8 cellular contexts compared by ENCODE assay signal in genomic region chr16:2907089-2907735, GRCh38. TPM values are rescaled to one million over a fixed set of nuclear protein-coding genes. Genes with fewer than 3 reads are reported as not detected.
A peak's percentile ranks its signal among the peaks of the same experiment; 100 is the strongest.
DNase-seq lines count a peak whose midpoint lies in the region; ATAC-seq and TF ChIP-seq lines count a peak whose summit lies in the region.
"Not testable (repeated sequence)": the region's sequence is repeated elsewhere in the genome, so short reads cannot be mapped to it uniquely, and the experiment has no call there.

No MANE protein-coding gene starts in this region.

- peaks cover 17% of the 10 kb centered on the region for H3K27me3 Mint-ChIP-seq in endodermal cell (ENCODE audit: insufficient read depth)

- not testable (repeated sequence) for H3K27me3 ChIP-seq in endodermal cell (ENCODE audit: control insufficient read depth, insufficient read depth, low read length, poor library complexity, severe bottlenecking); gastrocnemius medialis

- not testable (repeated sequence) for H3K4me3 Mint-ChIP-seq in endodermal cell

- not testable (repeated sequence) for H3K4me3 ChIP-seq in endodermal cell (ENCODE audit: low read length); gastrocnemius medialis

- not testable (repeated sequence) for H3K36me3 ChIP-seq in endodermal cell (ENCODE audit: control insufficient read depth, insufficient read depth, low read length); gastrocnemius medialis

- not testable (repeated sequence) for H3K4me1 Mint-ChIP-seq in endodermal cell

- not testable (repeated sequence) for H3K27ac Mint-ChIP-seq in endodermal cell

- not testable (repeated sequence) for H3K9me3 ChIP-seq in endodermal cell (ENCODE audit: control insufficient read depth, low read length); gastrocnemius medialis

- not testable (repeated sequence) for H3K36me3 Mint-ChIP-seq in endodermal cell (ENCODE audit: low read depth)

- not testable (repeated sequence) for H3K4me1 ChIP-seq in endodermal cell (ENCODE audit: control insufficient read depth, insufficient read depth, low read length)
- H3K4me1 ChIP-seq in gastrocnemius medialis: peaks cover 11 to 14% of the 10 kb centered on the region in 2 donors

- TF ChIP-seq POLR2A in gastrocnemius medialis (IDR thresholded peaks at IDR 0.05): not testable (repeated sequence)

- intact Hi-C loops in gastrocnemius medialis (cut with DNase I; ENCODE audit: low total_unique reads): not testable (repeated sequence)

- H3K9me3 Mint-ChIP-seq in endodermal cell: peaks cover 12% of the 10 kb centered on the region

- 29 to 46% methylated on average over 6 to 12 of the region's 16 CpGs for WGBS in endodermal cell (ENCODE audit: insufficient coverage in 1 of 2, insufficient read length in 1 of 2), 2 experiments

- in situ Hi-C loops in ACHN (cut with HindIII; ENCODE audit: low pct_ligation_motif_present, low pct_unique_long_range_greater_than_20kb, low sequenced_read_pairs); gastrocnemius medialis (cut with MboI; ENCODE audit: low sequenced_read_pairs in 4 of 4): not testable (repeated sequence)

- not testable (repeated sequence) for H3K9ac ChIP-seq in endodermal cell (ENCODE audit: extremely low read depth, low read length, poor library complexity, severe bottlenecking)

- not testable (repeated sequence) for ATAC-seq in gastrocnemius medialis

- TF ChIP-seq CTCF in GM12874 (IDR thresholded peaks at IDR 0.05; ENCODE audit: insufficient read depth, low read depth, low read length) (peak; percentile 60), endodermal cell (conservative IDR thresholded peaks at IDR 0.05) (peak; percentile 75), gastrocnemius medialis (IDR thresholded peaks at IDR 0.05 in 4 of 5, conservative IDR thresholded peaks at IDR 0.05 in 1 of 5) (peak; percentile 59 to 82 (median 73))

- H3K27ac ChIP-seq in endodermal cell (ENCODE audit: low read depth, low read length): not testable (repeated sequence)
- H3K27ac ChIP-seq in gastrocnemius medialis: peak overlapping the region; percentile 42 to 79 (median 76)

- peak; percentile 63 for DNase-seq in ACHN
- peak; percentile 19 to 35 for DNase-seq in NCI-H2081 (lab: John Stamatoyannopoulos, UW)
- DNase-seq in T-helper 22 cell (ENCODE audit: low read depth): peak; percentile 28
- DNase-seq in activated effector memory CD4-positive, alpha-beta T cell treated with anti-CD3 and anti-CD28 coated beads, Interleukin-2, amount 50 U/mL, for 16 hours: peak; percentile 82
- DNase-seq in endodermal cell: peak; percentile 86
- peak; percentile 83 for DNase-seq in left kidney (ENCODE audit: low read depth, low spot score)
- peak in 1 of 2 donors; percentile 61 for DNase-seq in gastrocnemius medialis

RNA-seq across cellular contexts. Expression of gene FLYWCH1, which starts 4.5 kb away (rescaled TPM):
- total RNA-seq in endodermal cell (10 to 100 TPM; 20.5 to 33.6 TPM), gastrocnemius medialis (10 to 100 TPM; 41.7 to 49.7 (median 44.0) TPM)
- 16.4 TPM for polyA plus RNA-seq in endodermal cell (2013, experiment 1 of 2)
- polyA plus RNA-seq in endodermal cell (2013, experiment 2 of 2): 17.2 TPM

RNA-seq across cellular contexts. Expression of gene FLYWCH2, which starts 24.2 kb away (rescaled TPM):
- total RNA-seq in endodermal cell (10 to 100 TPM; 30.9 to 35.5 TPM), gastrocnemius medialis (10 to 100 TPM; 19.5 to 54.5 (median 30.2) TPM)
- polyA plus RNA-seq in endodermal cell (2013, experiment 1 of 2): 17.2 TPM
- polyA plus RNA-seq in endodermal cell (2013, experiment 2 of 2): 16.3 TPM

RNA-seq across cellular contexts. Expression of gene PRSS22, which starts 49.2 kb away (rescaled TPM):
- 1 to 10 TPM; 5.0 to 6.2 TPM for total RNA-seq in endodermal cell
- polyA plus RNA-seq in endodermal cell (2013, experiment 1 of 2): 0.57 TPM
- polyA plus RNA-seq in endodermal cell (2013, experiment 2 of 2): not detected
- not detected for total RNA-seq in gastrocnemius medialis

RNA-seq across cellular contexts. Expression of gene KREMEN2, which starts 56.9 kb away (rescaled TPM):
- total RNA-seq in endodermal cell (1 to 10 TPM; 5.0 to 8.4 TPM), gastrocnemius medialis (not detected)
- polyA plus RNA-seq in endodermal cell (2013, experiment 1 of 2): 2.5 TPM
- polyA plus RNA-seq in endodermal cell (2013, experiment 2 of 2): 3.9 TPM

Comparison
In these comparisons a context has a peak if more than half of its experiments do, and no peak if none do; other contexts are left out.
1. RNA of gene PRSS22, which starts 49.2 kb away (total RNA-seq): 5.0 to 6.2 TPM in endodermal cell; not detected in gastrocnemius medialis; every median in the first group is over 4 times any median in the second.
2. Peak in every context shown above with its lines, with median percentiles within 50 percentile points of each other: CTCF ChIP-seq.